21 cellular contexts compared by ENCODE assay signal in the genomic region with DNA sequence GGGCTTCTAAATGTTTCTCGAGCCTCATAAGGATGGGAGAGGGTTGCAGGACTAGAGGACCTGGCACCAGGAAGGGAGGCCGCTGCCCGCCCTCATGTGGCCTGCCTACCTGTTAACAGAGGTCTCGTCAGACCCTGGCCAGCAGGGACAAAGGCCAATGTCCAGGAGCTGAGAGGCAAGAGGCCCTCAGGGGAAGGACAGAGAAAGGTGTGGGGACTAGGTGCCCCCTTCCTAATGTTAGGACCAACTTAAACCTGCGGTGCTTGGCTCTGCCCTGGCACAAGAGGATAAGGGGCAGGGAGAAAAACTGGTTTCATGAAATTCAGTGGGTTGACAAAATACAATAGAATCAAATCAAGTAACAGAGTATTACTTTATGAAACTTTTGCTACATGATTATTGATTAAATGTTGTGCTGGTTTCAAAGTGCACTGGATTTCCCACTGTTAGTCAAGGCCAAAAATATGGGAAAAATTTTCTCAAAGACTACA. TPM values are rescaled to one million over a fixed set of nuclear protein-coding genes. Genes with fewer than 3 reads are reported as not detected.
A peak's percentile ranks its signal among the peaks of the same experiment; 100 is the strongest.
DNase-seq lines count a peak whose midpoint lies in the region; ATAC-seq and TF ChIP-seq lines count a peak whose summit lies in the region.
"Had no signal": no experiment of that assay in that cellular context is flagged by ENCODE, and none has a peak within 500 bp of the region (broad histone marks: within the 10 kb centered on the region; RNA-seq: fewer than 3 reads in every experiment).

No MANE protein-coding gene starts in this region.

- H3K27ac Mint-ChIP-seq in endodermal cell: peak overlapping the region; percentile 44

- H3K9me3 ChIP-seq in endodermal cell (ENCODE audit: control insufficient read depth, low read length): no peaks in the 10 kb centered on the region
- no peaks in the 10 kb centered on the region for H3K9me3 ChIP-seq in right lobe of liver
- no peaks in the 10 kb centered on the region for H3K9me3 ChIP-seq in testis

- H3K27ac ChIP-seq in endodermal cell (ENCODE audit: low read depth, low read length): no peak overlapping the region
- peak overlapping the region in 2 of 3 donors; percentile 50 to 54 for H3K27ac ChIP-seq in right lobe of liver
- H3K27ac ChIP-seq in testis: peak overlapping the region in 1 of 2 donors; percentile 61

- TF ChIP-seq CTCF in endodermal cell (conservative IDR thresholded peaks at IDR 0.05) (no peak), right lobe of liver (IDR thresholded peaks at IDR 0.05) (peak in 2 of 4 donors; percentile 18 to 29), testis (IDR thresholded peaks at IDR 0.05) (no peak)

- DNase-seq in HuH-7.5 (ENCODE audit: low spot score) (peak; percentile 89), endodermal cell (peak; percentile 75), right lobe of liver (peak; percentile 83 to 93 (median 91)), testis (peak; percentile 36), DMS79 (lab: John Stamatoyannopoulos, UW) (no peak), mesenteric fat pad (ENCODE audit: low spot score) (no peak)
- no peak for DNase-seq in stimulated activated CD4-positive, alpha-beta T cell treated with anti-CD3 and anti-CD28 coated beads, Interleukin-4, amount 100 ng/mL, for 4 hours
- DNase-seq: CD4-positive, CD25-positive, alpha-beta regulatory T cell; DMS 273 treated with DMSO at 0.1 percent for 48 hours; DND-41; GOT3; KG1; NCI-H1092; NCI-H2029 treated with DMSO at 0.1 percent for 48 hours; NCI-H226; NCI-H524; NCI-H774; NK-92 treated with Interleukin-12 subunit alpha and Interleukin-12 subunit beta, amount 100 ng/mL, for 24 hours had no signal

- H3K36me3 Mint-ChIP-seq in endodermal cell (ENCODE audit: low read depth): no peaks in the 10 kb centered on the region
- H3K36me3 Mint-ChIP-seq: CD4-positive, CD25-positive, alpha-beta regulatory T cell had no signal

- H3K4me1 ChIP-seq in endodermal cell (ENCODE audit: control insufficient read depth, insufficient read depth, low read length) (no peaks in the 10 kb centered on the region), right lobe of liver (peaks cover 0 to 24% (median 11%) of the 10 kb centered on the region in 4 donors), testis (peaks cover 6% of the 10 kb centered on the region)

- no peaks in the 10 kb centered on the region for H3K27me3 Mint-ChIP-seq in endodermal cell (ENCODE audit: insufficient read depth)

- no peaks in the 10 kb centered on the region for H3K9me3 Mint-ChIP-seq in endodermal cell
- H3K9me3 Mint-ChIP-seq: CD4-positive, CD25-positive, alpha-beta regulatory T cell had no signal

- H3K4me3 Mint-ChIP-seq in endodermal cell: no peak overlapping the region
- H3K4me3 Mint-ChIP-seq: CD4-positive, CD25-positive, alpha-beta regulatory T cell had no signal

- H3K36me3 ChIP-seq in endodermal cell (ENCODE audit: control insufficient read depth, insufficient read depth, low read length) (no peaks in the 10 kb centered on the region), right lobe of liver (no peaks in the 10 kb centered on the region), testis (ENCODE audit: low read depth, missing control alignments) (no peaks in the 10 kb centered on the region)

- no peak overlapping the region for H3K4me3 ChIP-seq in endodermal cell (ENCODE audit: low read length)
- no peak overlapping the region for H3K4me3 ChIP-seq in right lobe of liver
- H3K4me3 ChIP-seq in testis: no peak overlapping the region

- 85 to 94% methylated on average over 3 to 5 of the region's 5 CpGs for WGBS in endodermal cell (ENCODE audit: insufficient coverage in 1 of 2, insufficient read length in 1 of 2), 2 experiments
- 23% methylated on average over 2 of the region's 5 CpGs for WGBS in right lobe of liver (ENCODE audit: insufficient coverage, low coverage, low lambda C conversion rate, missing lambda C conversion rate)
- 54 to 75% methylated on average over 5 of the region's 5 CpGs for WGBS in testis, 2 donors

- TF ChIP-seq POLR2A in right lobe of liver (IDR thresholded peaks at IDR 0.05) (no peak), testis (IDR thresholded peaks at IDR 0.05) (no peak)

- H3K27me3 ChIP-seq in endodermal cell (ENCODE audit: control insufficient read depth, insufficient read depth, low read length, poor library complexity, severe bottlenecking) (no peaks in the 10 kb centered on the region), right lobe of liver (no peaks in the 10 kb centered on the region), testis (no peaks in the 10 kb centered on the region)

- intact Hi-C loops in right lobe of liver (cut with DNase I): no loop called here
- intact Hi-C loops in testis (cut with DNase I; ENCODE audit: low total_unique reads): no loop called here

- H3K4me1 Mint-ChIP-seq in endodermal cell: peaks cover 9% of the 10 kb centered on the region
- H3K4me1 Mint-ChIP-seq: CD4-positive, CD25-positive, alpha-beta regulatory T cell had no signal

- ATAC-seq in right lobe of liver (peak; percentile 90 to 92 (median 92)), GM19395 (IDR thresholded peaks at IDR 0.05; ENCODE audit: unreplicated experiment) (no peak)
- ATAC-seq: Panc1, SK-N-SH treated with all-trans-retinoic acid at 6 μM for 48 hours had no signal

- no peak overlapping the region for H3K9ac ChIP-seq in endodermal cell (ENCODE audit: extremely low read depth, low read length, poor library complexity, severe bottlenecking)

RNA-seq across cellular contexts. Expression of a gene that starts 20.0 kb away (rescaled TPM):
- total RNA-seq in endodermal cell: 1 to 10 TPM in 1 of 2 donors, under 1 TPM in 1; 0.91 to 1.1 TPM
- polyA plus RNA-seq in endodermal cell (2013, experiment 1 of 2): 0.39 TPM
- polyA plus RNA-seq in endodermal cell (2013, experiment 2 of 2): 0.33 TPM
- total RNA-seq in right lobe of liver: 10 to 100 TPM in 4 of 6 experiments, 1 to 10 TPM in 2; 1.8 to 35.3 (median 14.2) TPM
- 1 to 10 TPM; 3.4 to 4.2 TPM for total RNA-seq in testis
- 3.7 TPM for polyA plus RNA-seq in testis (ENCODE audit: insufficient read depth, low read depth, low replicate concordance)
- total RNA-seq in mesenteric fat pad: 3.1 TPM
- total RNA-seq: CD4-positive, CD25-positive, alpha-beta regulatory T cell had no signal
- polyA plus RNA-seq: CD4-positive, CD25-positive, alpha-beta regulatory T cell had no signal

RNA-seq across cellular contexts. Expression of a gene that starts 27.9 kb away (rescaled TPM):
- total RNA-seq in endodermal cell (not detected), right lobe of liver (not detected), testis (under 1 TPM in 1 of 2 donors, not detected in 1; 0.25 TPM), mesenteric fat pad (0.64 TPM)
- not detected for polyA plus RNA-seq in endodermal cell (2013, experiment 1 of 2)
- polyA plus RNA-seq in endodermal cell (2013, experiment 2 of 2): not detected
- polyA plus RNA-seq in testis (ENCODE audit: insufficient read depth, low read depth, low replicate concordance): not detected
- total RNA-seq: CD4-positive, CD25-positive, alpha-beta regulatory T cell had no signal
- polyA plus RNA-seq: CD4-positive, CD25-positive, alpha-beta regulatory T cell had no signal

RNA-seq across cellular contexts. Expression of a gene that starts 44.8 kb away (rescaled TPM):
- 10 to 100 TPM; 21.9 to 24.4 TPM for total RNA-seq in endodermal cell
- 17.2 TPM for polyA plus RNA-seq in endodermal cell (2013, experiment 1 of 2)
- polyA plus RNA-seq in endodermal cell (2013, experiment 2 of 2): 14.6 TPM
- 100 to 1,000 TPM; 265 to 457 (median 317) TPM for total RNA-seq in right lobe of liver
- 10 to 100 TPM; 40.9 to 46.0 TPM for total RNA-seq in testis
- 53.1 TPM for polyA plus RNA-seq in testis (ENCODE audit: insufficient read depth, low read depth, low replicate concordance)
- total RNA-seq in mesenteric fat pad: 220 TPM

RNA-seq across cellular contexts. Expression of a gene that starts 53.7 kb away (rescaled TPM):
- total RNA-seq in endodermal cell: 10 to 100 TPM; 17.1 to 18.1 TPM
- polyA plus RNA-seq in endodermal cell (2013, experiment 1 of 2): 7.7 TPM
- 7.7 TPM for polyA plus RNA-seq in endodermal cell (2013, experiment 2 of 2)
- total RNA-seq in right lobe of liver: 100 to 1,000 TPM in 1 of 6 experiments, 10 to 100 TPM in 5; 17.8 to 106 (median 47.3) TPM
- 10 to 100 TPM; 11.1 to 13.9 TPM for total RNA-seq in testis
- 10.6 TPM for polyA plus RNA-seq in testis (ENCODE audit: insufficient read depth, low read depth, low replicate concordance)
- 22.2 TPM for total RNA-seq in mesenteric fat pad
- total RNA-seq: CD4-positive, CD25-positive, alpha-beta regulatory T cell had no signal

Comparison
In these comparisons a context has a peak if more than half of its experiments do, and no peak if none do; other contexts are left out.
1. DNase-seq: peak in HuH-7.5 (single experiment), endodermal cell (single experiment), right lobe of liver (3 of 3) and testis (single experiment); none in DMS79 (single experiment), mesenteric fat pad (single experiment) and stimulated activated CD4-positive, alpha-beta T cell treated with anti-CD3 and anti-CD28 coated beads, Interleukin-4, amount 100 ng/mL, for 4 hours (0 of 2).